Comparison of ENCODE assay signal across 1 cellular context in the genomic region with DNA sequence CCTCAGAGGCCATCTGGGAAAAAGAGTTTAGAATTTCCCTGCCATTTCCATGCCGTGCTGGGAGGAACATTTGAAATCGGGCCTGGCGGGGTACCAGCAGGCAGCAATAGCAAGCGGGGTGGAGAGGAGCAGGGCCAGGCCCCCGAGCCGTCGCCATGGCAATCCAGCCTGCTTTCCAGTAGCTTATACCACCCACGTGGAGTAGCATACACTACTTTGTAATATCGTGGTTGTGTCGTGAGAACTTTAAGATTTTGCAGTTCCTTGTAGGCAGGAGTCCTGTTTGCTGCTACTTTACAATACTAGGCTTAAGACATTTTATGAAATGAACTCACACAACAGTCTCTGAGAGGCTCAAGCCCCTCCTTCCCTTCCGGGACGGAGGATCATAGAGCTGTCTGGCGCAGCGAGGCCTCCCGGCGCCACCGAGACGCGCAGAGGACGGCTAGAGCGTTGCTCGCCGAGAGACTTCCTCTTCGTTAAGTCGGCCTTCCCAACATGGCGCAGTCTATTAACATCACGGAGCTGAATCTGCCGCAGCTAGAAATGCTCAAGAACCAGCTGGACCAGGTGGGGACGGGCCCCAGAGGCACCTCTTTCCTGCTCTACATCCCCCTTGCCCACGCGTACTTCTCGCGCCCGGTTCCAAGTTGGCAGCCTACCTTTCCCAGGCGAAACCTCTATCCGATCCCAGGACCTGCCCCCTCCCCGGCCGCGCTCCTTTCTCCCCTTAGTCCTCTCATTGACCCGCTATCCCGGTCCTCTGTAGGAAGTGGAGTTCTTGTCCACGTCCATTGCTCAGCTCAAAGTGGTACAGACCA.
A peak's percentile ranks its signal among the peaks of the same experiment; 100 is the strongest.
TF ChIP-seq lines count a peak whose summit lies in the region.

A gene (plus strand): TSS at position 473 of the 821 bp plus-strand sequence. CDS start 26 bp downstream, at position 499.

TF ChIP-seq in Ishikawa, 13 proteins besides CTCF, POLR2A, EP300 and RAD21 (continued from another document):
- TF ChIP-seq, protein P1, sequence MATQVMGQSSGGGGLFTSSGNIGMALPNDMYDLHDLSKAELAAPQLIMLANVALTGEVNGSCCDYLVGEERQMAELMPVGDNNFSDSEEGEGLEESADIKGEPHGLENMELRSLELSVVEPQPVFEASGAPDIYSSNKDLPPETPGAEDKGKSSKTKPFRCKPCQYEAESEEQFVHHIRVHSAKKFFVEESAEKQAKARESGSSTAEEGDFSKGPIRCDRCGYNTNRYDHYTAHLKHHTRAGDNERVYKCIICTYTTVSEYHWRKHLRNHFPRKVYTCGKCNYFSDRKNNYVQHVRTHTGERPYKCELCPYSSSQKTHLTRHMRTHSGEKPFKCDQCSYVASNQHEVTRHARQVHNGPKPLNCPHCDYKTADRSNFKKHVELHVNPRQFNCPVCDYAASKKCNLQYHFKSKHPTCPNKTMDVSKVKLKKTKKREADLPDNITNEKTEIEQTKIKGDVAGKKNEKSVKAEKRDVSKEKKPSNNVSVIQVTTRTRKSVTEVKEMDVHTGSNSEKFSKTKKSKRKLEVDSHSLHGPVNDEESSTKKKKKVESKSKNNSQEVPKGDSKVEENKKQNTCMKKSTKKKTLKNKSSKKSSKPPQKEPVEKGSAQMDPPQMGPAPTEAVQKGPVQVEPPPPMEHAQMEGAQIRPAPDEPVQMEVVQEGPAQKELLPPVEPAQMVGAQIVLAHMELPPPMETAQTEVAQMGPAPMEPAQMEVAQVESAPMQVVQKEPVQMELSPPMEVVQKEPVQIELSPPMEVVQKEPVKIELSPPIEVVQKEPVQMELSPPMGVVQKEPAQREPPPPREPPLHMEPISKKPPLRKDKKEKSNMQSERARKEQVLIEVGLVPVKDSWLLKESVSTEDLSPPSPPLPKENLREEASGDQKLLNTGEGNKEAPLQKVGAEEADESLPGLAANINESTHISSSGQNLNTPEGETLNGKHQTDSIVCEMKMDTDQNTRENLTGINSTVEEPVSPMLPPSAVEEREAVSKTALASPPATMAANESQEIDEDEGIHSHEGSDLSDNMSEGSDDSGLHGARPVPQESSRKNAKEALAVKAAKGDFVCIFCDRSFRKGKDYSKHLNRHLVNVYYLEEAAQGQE (IDR thresholded peaks at IDR 0.05; ENCODE audit: low read depth), result 0 out of 2 replicates have a peak, but pooled peaks have one; percentile 26
- TF ChIP-seq TAF1 (IDR thresholded peaks at IDR 0.05; ENCODE audit: low read depth), result peak; percentile 100
- TF ChIP-seq TCF12 (IDR thresholded peaks at IDR 0.05; ENCODE audit: low read depth), result peak; percentile 66; the same call in 1 of the 2 replicates
- peak; percentile 20 for TF ChIP-seq NFIC (IDR thresholded peaks at IDR 0.05)
